ENCODE assay signal across 20 cellular contexts in the genomic region with DNA sequence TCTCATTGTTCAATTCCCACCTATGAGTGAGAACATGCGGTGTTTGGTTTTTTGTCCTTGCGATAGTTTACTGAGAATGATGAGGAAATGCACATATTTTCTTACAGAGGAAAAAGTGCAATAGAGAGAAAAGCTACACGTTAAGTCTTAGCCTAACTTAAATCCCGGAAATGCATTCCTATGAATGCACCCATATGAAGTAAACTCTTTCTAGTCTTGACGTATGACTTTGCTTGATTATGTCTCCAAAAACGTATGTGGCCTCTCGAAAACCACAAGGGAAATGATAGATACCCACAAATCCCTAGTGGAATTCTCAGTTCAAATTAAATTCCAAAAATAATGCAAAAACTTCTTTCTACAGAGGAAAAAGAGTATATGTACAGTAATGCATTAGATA.
DNase-seq lines count a peak whose midpoint lies in the region; ATAC-seq, FAIRE-seq and TF ChIP-seq lines count a peak whose summit lies in the region.
"Had no signal": no experiment of that assay in that cellular context is flagged by ENCODE, and none has a peak within 500 bp of the region (broad histone marks: within the 10 kb centered on the region; RNA-seq: fewer than 3 reads in every experiment).

No MANE protein-coding gene starts in this region.

- POLR2A ChIA-PET in IMR-90 (lab: Charles Lee; ENCODE audit: unreplicated experiment): interaction anchor here (0.6 to 0.8 kb wide), 2 partner anchors 14 to 16 kb away, joined by 3 read pairs; no protein-coding TSS in a partner anchor

- H3K9me3 ChIP-seq in BLaER1 (no peaks in the 10 kb centered on the region), IMR-90 (ENCODE audit: control insufficient read depth, insufficient read depth, low read length) (no peaks in the 10 kb centered on the region), astrocyte (ENCODE audit: insufficient read depth, low read depth, low read length) (no peaks in the 10 kb centered on the region), osteoblast (ENCODE audit: low read depth, low read length) (no peaks in the 10 kb centered on the region)
- H3K9me3 ChIP-seq: Caco-2, HAP-1 had no signal

- TF ChIP-seq CTCF in IMR-90 (conservative IDR thresholded peaks at IDR 0.05; ENCODE audit: low read depth, low read length) (no peak), astrocyte (IDR thresholded peaks at IDR 0.05; ENCODE audit: insufficient read depth, low read depth, low read length) (no peak), osteoblast (IDR thresholded peaks at IDR 0.05; ENCODE audit: extremely low read depth, low read depth, low read length) (no peak)

- H3K27me3 ChIP-seq in BLaER1: no peaks in the 10 kb centered on the region; the same call in 1 of the 2 replicates
- no peaks in the 10 kb centered on the region for H3K27me3 ChIP-seq in IMR-90 (ENCODE audit: control insufficient read depth, insufficient read depth, low read length)
- no peaks in the 10 kb centered on the region for H3K27me3 ChIP-seq in astrocyte (ENCODE audit: insufficient read depth, low read length)
- H3K27me3 ChIP-seq in osteoblast (ENCODE audit: insufficient read depth, low read length): no peaks in the 10 kb centered on the region

- H2AK9ac ChIP-seq in IMR-90 (replicated peaks; ENCODE audit: low read depth, low read length, poor library complexity): no peak overlapping the region

- BruUV-seq in IMR-90 (replicated peaks; lab: Mats Ljungman, UMichigan): no TSS peak

- no peak overlapping the region for H3K14ac ChIP-seq in IMR-90 (replicated peaks; ENCODE audit: low read depth, low read length)

- intact Hi-C loops in IMR-90 (cut with micrococcal nuclease): loop anchor here (1.0 kb wide), 3 partner anchors 75 to 743 kb away; no protein-coding TSS in a partner anchor

- H3K9ac ChIP-seq in BLaER1 (no peak overlapping the region), IMR-90 (ENCODE audit: low read depth, low read length) (no peak overlapping the region), astrocyte (ENCODE audit: low read length) (no peak overlapping the region)

- no peaks in the 10 kb centered on the region for H4K20me1 ChIP-seq in BLaER1
- no peaks in the 10 kb centered on the region for H4K20me1 ChIP-seq in IMR-90 (ENCODE audit: insufficient read depth, low read length)
- H4K20me1 ChIP-seq in astrocyte (ENCODE audit: insufficient read depth, low read length): no peaks in the 10 kb centered on the region
- no peaks in the 10 kb centered on the region for H4K20me1 ChIP-seq in osteoblast (ENCODE audit: insufficient read depth, low read length)

- no peak overlapping the region for H4K5ac ChIP-seq in IMR-90 (ENCODE audit: low read depth, low read length)

- FAIRE-seq in astrocyte (lab: Jason Lieb, UNC): peak; percentile 41
- FAIRE-seq: G401.6 had no signal

- no peaks in the 10 kb centered on the region for H3K36me3 ChIP-seq in BLaER1
- no peaks in the 10 kb centered on the region for H3K36me3 ChIP-seq in IMR-90 (ENCODE audit: control insufficient read depth, insufficient read depth, low read length)
- no peaks in the 10 kb centered on the region for H3K36me3 ChIP-seq in astrocyte (ENCODE audit: insufficient read depth, low read length)
- no peaks in the 10 kb centered on the region for H3K36me3 ChIP-seq in osteoblast (ENCODE audit: insufficient read depth, low read length)
- H3K36me3 ChIP-seq: HAP-1 had no signal

- H3K36me3 Mint-ChIP-seq in astrocyte (ENCODE audit: low read depth, unreplicated experiment): no peaks in the 10 kb centered on the region
- H3K36me3 Mint-ChIP-seq: CD8-positive, alpha-beta T cell had no signal

- no CpG with 5 or more reads among the region's 7 CpGs for WGBS in IMR-90 (ENCODE audit: extremely low coverage in 2 of 2, insufficient read length in 1 of 2), 2 experiments

- no peak overlapping the region for H3K4me3 Mint-ChIP-seq in astrocyte (ENCODE audit: unreplicated experiment)
- H3K4me3 Mint-ChIP-seq: CD8-positive, alpha-beta T cell; GM23338 had no signal

- no peak overlapping the region for H4K8ac ChIP-seq in IMR-90 (ENCODE audit: low read depth in 2 of 2, low read length in 2 of 2)

- dilution Hi-C loops in IMR-90 (cut with HindIII; ENCODE audit: low sequenced_read_pairs, unreplicated experiment): no loop called here

- H3K27ac Mint-ChIP-seq in astrocyte (ENCODE audit: unreplicated experiment): no peak overlapping the region
- H3K27ac Mint-ChIP-seq: CD8-positive, alpha-beta T cell; GM23338 had no signal

- no peak overlapping the region for H3K56ac ChIP-seq in IMR-90 (ENCODE audit: extremely low read depth, insufficient read depth, low read length)

- no peak overlapping the region for H3K27ac ChIP-seq in BLaER1
- H3K27ac ChIP-seq in IMR-90 (ENCODE audit: insufficient read depth, low read length): no peak overlapping the region
- H3K27ac ChIP-seq in astrocyte (ENCODE audit: low read depth, low read length): no peak overlapping the region
- no peak overlapping the region for H3K27ac ChIP-seq in osteoblast (ENCODE audit: low read depth, low read length)
- H3K27ac ChIP-seq: C4-2B had no signal

- DNase-seq in IMR-90 (peak; percentile 48), astrocyte (ENCODE audit: low read depth) (no peak), osteoblast (ENCODE audit: insufficient read length, low spot score, missing footprints) (peak; percentile 18), HT-29 (ENCODE audit: low spot score) (no peak)
- DNase-seq in stimulated activated CD4-positive, alpha-beta T cell treated with anti-CD3 and anti-CD28 coated beads, Interleukin-4, amount 100 ng/mL, for 4 hours: no peak
- DNase-seq in stimulated activated CD4-positive, alpha-beta T cell treated with anti-CD3 and anti-CD28 coated beads, Interleukin-4, amount 100 ng/mL, for 24 hours: no peak
- DNase-seq: CD8-positive, alpha-beta T cell; NCI-H1092; NCI-H1417 treated with DMSO at 0.1 percent for 48 hours; NCI-H187; NCI-H2081 treated with DMSO at 0.1 percent for 48 hours; NCI-H2171; NCI-H510A had no signal

- H3K79me2 ChIP-seq in astrocyte (ENCODE audit: insufficient read depth, low read length) (no peaks in the 10 kb centered on the region), osteoblast (ENCODE audit: insufficient read depth, low read length) (no peaks in the 10 kb centered on the region)

- no peak overlapping the region for H2BK120ac ChIP-seq in IMR-90 (ENCODE audit: low read depth, low read length)

- no peak overlapping the region for H3K23ac ChIP-seq in IMR-90 (ENCODE audit: low read depth, low read length)

- no peaks in the 10 kb centered on the region for H3K27me3 Mint-ChIP-seq in astrocyte (ENCODE audit: low read depth, unreplicated experiment)

- no peak overlapping the region for H2BK15ac ChIP-seq in IMR-90 (ENCODE audit: low read depth, low read length)

- CTCF ChIA-PET in IMR-90 (lab: Yijun Ruan, JAX): interaction anchor here (0.5 to 1.9 kb wide), 3 partner anchors 72 to 987 kb away, joined by 3 to 12 read pairs (median 4); no protein-coding TSS in a partner anchor

- no peak for TF ChIP-seq POLR2A in IMR-90 (IDR thresholded peaks at IDR 0.05; ENCODE audit: low read depth, low read length)

- H3K4me3 ChIP-seq in BLaER1 (no peak overlapping the region), IMR-90 (ENCODE audit: insufficient read depth, low read depth, low read length) (no peak overlapping the region), astrocyte (ENCODE audit: insufficient read depth, low read depth, low read length) (no peak overlapping the region), osteoblast (ENCODE audit: insufficient read depth, low read length) (no peak overlapping the region)
- H3K4me3 ChIP-seq: GM23338, HAP-1 had no signal

- H3K9me1 ChIP-seq in IMR-90 (ENCODE audit: insufficient read depth, low read length): no peaks in the 10 kb centered on the region

- ATAC-seq in IMR-90 (ENCODE audit: low read depth) (no peak), HG03045 (IDR thresholded peaks at IDR 0.05; ENCODE audit: unreplicated experiment) (no peak)
- ATAC-seq: CD8-positive, alpha-beta T cell; GM23338 had no signal

- no peak overlapping the region for H3K4ac ChIP-seq in IMR-90 (ENCODE audit: low read depth, low read length)

- in situ Hi-C loops in IMR-90 (cut with MboI; ENCODE audit: low sequenced_read_pairs): no loop called here

- H2AK5ac ChIP-seq in IMR-90 (ENCODE audit: low read depth, low read length): no peak overlapping the region

- no peak overlapping the region for H2AFZ ChIP-seq in IMR-90 (replicated peaks; ENCODE audit: low read length, poor library complexity)
- no peak overlapping the region for H2AFZ ChIP-seq in astrocyte (ENCODE audit: low read depth, low read length)
- H2AFZ ChIP-seq in osteoblast (ENCODE audit: low read length): no peak overlapping the region
- H2AFZ ChIP-seq: GM23338 had no signal

- H3K4me2 ChIP-seq in BLaER1: peak overlapping the region; percentile 46
- H3K4me2 ChIP-seq in IMR-90 (ENCODE audit: low read depth, low read length): no peak overlapping the region
- no peak overlapping the region for H3K4me2 ChIP-seq in astrocyte (ENCODE audit: low read length)
- H3K4me2 ChIP-seq in osteoblast (ENCODE audit: insufficient read depth, low read length): no peak overlapping the region
- H3K4me2 ChIP-seq: GM23338 had no signal

- no peaks in the 10 kb centered on the region for H3K4me1 Mint-ChIP-seq in astrocyte (ENCODE audit: low read depth, unreplicated experiment)

- H3K4me1 ChIP-seq in BLaER1 (peaks cover 34% of the 10 kb centered on the region), IMR-90 (ENCODE audit: control insufficient read depth, insufficient read depth, low read length) (peaks cover 2% of the 10 kb centered on the region; the same call in 1 of the 2 replicates), astrocyte (ENCODE audit: insufficient read depth, low read length) (no peaks in the 10 kb centered on the region), osteoblast (ENCODE audit: insufficient read depth, low read length) (peaks cover 8% of the 10 kb centered on the region)
- H3K4me1 ChIP-seq: Caco-2 had no signal

- no peaks in the 10 kb centered on the region for H3K9me3 Mint-ChIP-seq in astrocyte (ENCODE audit: unreplicated experiment)
- H3K9me3 Mint-ChIP-seq: CD8-positive, alpha-beta T cell; GM23338 had no signal

- no peak overlapping the region for H2BK20ac ChIP-seq in IMR-90 (ENCODE audit: low read depth, low read length)

- TF ChIP-seq RAD21 in IMR-90 (IDR thresholded peaks at IDR 0.05; ENCODE audit: low read length): no peak

- no peak overlapping the region for H2BK5ac ChIP-seq in IMR-90 (ENCODE audit: low read depth, low read length, poor library complexity, severe bottlenecking)

- no peak overlapping the region for H3K18ac ChIP-seq in IMR-90 (ENCODE audit: low read depth, low read length)

- H3K79me1 ChIP-seq in IMR-90 (ENCODE audit: low read depth in 1 of 2, low read length in 2 of 2): no peaks in the 10 kb centered on the region

- no peak overlapping the region for H4K91ac ChIP-seq in IMR-90 (ENCODE audit: insufficient read depth, low read depth, low read length)

TF ChIP-seq in IMR-90, 13 proteins besides CTCF, POLR2A, EP300 and RAD21 (continues in another document):
- TF ChIP-seq NFE2L2 (IDR thresholded peaks at IDR 0.05; ENCODE audit: low read depth, low read length): no peak
- no peak for TF ChIP-seq MXI1 (IDR thresholded peaks at IDR 0.05; ENCODE audit: borderline replicate concordance, low read depth, low read length)
- no peak for TF ChIP-seq CEBPB (IDR thresholded peaks at IDR 0.05; ENCODE audit: low read depth, low read length)
- no peak for TF ChIP-seq MAFK (IDR thresholded peaks at IDR 0.05; ENCODE audit: low read depth, low read length)

Comparison
In these comparisons a context has a peak if more than half of its experiments do, and no peak if none do; other contexts are left out.
1. DNase-seq: peak in IMR-90 (single experiment) and osteoblast (single experiment); none in astrocyte (single experiment), HT-29 (single experiment), stimulated activated CD4-positive, alpha-beta T cell treated with anti-CD3 and anti-CD28 coated beads, Interleukin-4, amount 100 ng/mL, for 4 hours (0 of 2) and stimulated activated CD4-positive, alpha-beta T cell treated with anti-CD3 and anti-CD28 coated beads, Interleukin-4, amount 100 ng/mL, for 24 hours (single experiment).